25 cellular contexts compared by ENCODE assay signal in genomic region chr1:93653656-93654055, GRCh38.
"Had no signal": no experiment of that assay in that cellular context is flagged by ENCODE, and none has a peak within 500 bp of the region (broad histone marks: within the 10 kb centered on the region; RNA-seq: fewer than 3 reads in every experiment).

No MANE protein-coding gene starts in this region.

- ATAC-seq: effector memory CD8-positive, alpha-beta T cell; esophagus mucosa; gastroesophageal sphincter; left colon; left ventricle myocardium superior; lower lobe of right lung; natural killer cell; right lobe of liver; stimulated activated naive B cell treated with anti-CD40 and anti-IgM and Interleukin-4, amounts not matched to agents 10 μg/mL and 1 μg/mL and 100 μg/mL, for 72 hours; stimulated activated naive CD8-positive, alpha-beta T cell treated with anti-CD3 and anti-CD28 coated beads, Interleukin-15, amount 100 ng/mL, for 72 hours had no signal

- H3K4me3 ChIP-seq: coronary artery, gastroesophageal sphincter, heart left ventricle, hepatocyte, lower lobe of right lung, right lobe of liver, suprapubic skin, transverse colon had no signal

- H3K4me1 ChIP-seq: parathyroid adenoma, transverse colon had no signal

- H3K27me3 ChIP-seq: gastroesophageal sphincter, heart left ventricle, hepatocyte, right lobe of liver, suprapubic skin, transverse colon had no signal

- H3K36me3 Mint-ChIP-seq: natural killer cell had no signal

- H3K79me2 ChIP-seq: parathyroid adenoma had no signal

- H3K36me3 ChIP-seq: right lobe of liver, suprapubic skin, transverse colon had no signal

- H3K9me3 ChIP-seq: gastroesophageal sphincter, heart left ventricle, lower lobe of right lung, right lobe of liver, suprapubic skin, transverse colon had no signal

- H3K4me3 Mint-ChIP-seq: effector memory CD8-positive, alpha-beta T cell; natural killer cell; stimulated activated naive B cell treated with anti-CD40 and anti-IgM and Interleukin-4, amounts not matched to agents 10 μg/mL and 1 μg/mL and 100 μg/mL, for 72 hours; stimulated activated naive CD8-positive, alpha-beta T cell treated with anti-CD3 and anti-CD28 coated beads, Interleukin-15, amount 100 ng/mL, for 72 hours had no signal

- H3K27ac ChIP-seq: coronary artery, epithelial cell of prostate, gastroesophageal sphincter, heart left ventricle, hepatocyte, lower lobe of right lung, parathyroid adenoma, right lobe of liver, suprapubic skin, transverse colon had no signal

- H3K27me3 Mint-ChIP-seq: progenitor cell of endocrine pancreas; stimulated activated naive B cell treated with anti-CD40 and anti-IgM and Interleukin-4, amounts not matched to agents 10 μg/mL and 1 μg/mL and 100 μg/mL, for 72 hours had no signal

- H3K9ac ChIP-seq: parathyroid adenoma had no signal

- DNase-seq: central memory CD4-positive, alpha-beta T cell; dermis blood vessel endothelial cell; effector memory CD8-positive, alpha-beta T cell; foreskin fibroblast; heart left ventricle; kidney glomerular epithelial cell; left colon; left ventricle myocardium superior; lower lobe of right lung; natural killer cell; right lobe of liver; small intestine; stimulated activated CD4-positive, alpha-beta T cell treated with anti-CD3 and anti-CD28 coated beads, Interleukin-15, amount 100 ng/mL, for 24 hours; stimulated activated CD4-positive, alpha-beta T cell treated with anti-CD3 and anti-CD28 coated beads, Interleukin-2, amount 100 ng/mL, for 48 hours; stimulated activated naive B cell treated with anti-CD40 and anti-IgM and Interleukin-4, amounts not matched to agents 10 μg/mL and 1 μg/mL and 100 μg/mL, for 72 hours; stimulated activated naive CD8-positive, alpha-beta T cell treated with anti-CD3 and anti-CD28 coated beads, Interleukin-15, amount 100 ng/mL, for 72 hours; transverse colon had no signal

- H3K4me2 ChIP-seq: hepatocyte had no signal

- H3K4me1 Mint-ChIP-seq: natural killer cell; stimulated activated naive CD8-positive, alpha-beta T cell treated with anti-CD3 and anti-CD28 coated beads, Interleukin-15, amount 100 ng/mL, for 72 hours had no signal

- H3K27ac Mint-ChIP-seq: effector memory CD8-positive, alpha-beta T cell; natural killer cell; progenitor cell of endocrine pancreas; stimulated activated naive B cell treated with anti-CD40 and anti-IgM and Interleukin-4, amounts not matched to agents 10 μg/mL and 1 μg/mL and 100 μg/mL, for 72 hours; stimulated activated naive CD8-positive, alpha-beta T cell treated with anti-CD3 and anti-CD28 coated beads, Interleukin-15, amount 100 ng/mL, for 72 hours had no signal

- H2AFZ ChIP-seq: hepatocyte, parathyroid adenoma had no signal

- H3K9me3 Mint-ChIP-seq: effector memory CD8-positive, alpha-beta T cell; natural killer cell; stimulated activated naive B cell treated with anti-CD40 and anti-IgM and Interleukin-4, amounts not matched to agents 10 μg/mL and 1 μg/mL and 100 μg/mL, for 72 hours; stimulated activated naive CD8-positive, alpha-beta T cell treated with anti-CD3 and anti-CD28 coated beads, Interleukin-15, amount 100 ng/mL, for 72 hours had no signal
